Comparison of ENCODE assay signal across 8 cellular contexts in genomic region chr20:38165089-38165965, GRCh38. TPM values are rescaled to one million over a fixed set of nuclear protein-coding genes. Genes with fewer than 3 reads are reported as not detected.
DNase-seq lines count a peak whose midpoint lies in the region; ATAC-seq, FAIRE-seq and TF ChIP-seq lines count a peak whose summit lies in the region.

TSS of gene TGM2 (minus strand) at chr20:38165270. CDS start at chr20:38165198, 72 bp downstream.

- POLR2A ChIA-PET in HepG2 (lab: Yijun Ruan, JAX) = interaction anchor here (1.8 to 5.0 kb wide), 5 partner anchors 21 to 92 kb away, joined by 5 to 37 read pairs (median 15); no protein-coding TSS in a partner anchor

- H3K9ac ChIP-seq in HepG2 (ENCODE audit: insufficient read depth, low read depth, low read length) = peak within 1 kb of the TSS; percentile 59

- FAIRE-seq in HepG2 (lab: Jason Lieb, UNC) = peak; percentile 77

- peak; percentile 100 for TF ChIP-seq RAD21 in HepG2 (CRISPR knock-in tag; IDR thresholded peaks at IDR 0.05)

- peak within 1 kb of the TSS; percentile 85 for H3K4me2 ChIP-seq in HepG2 (ENCODE audit: low read depth, low read length)

- no peaks in the 10 kb centered on the region for H3K79me2 ChIP-seq in HepG2 (ENCODE audit: insufficient read depth, low read length)

- H3K9me3 ChIP-seq in WERI-Rb-1 (ENCODE audit: severe bottlenecking) (no peaks in the 10 kb centered on the region), HepG2 (ENCODE audit: low read length) (no peaks in the 10 kb centered on the region)

- ATAC-seq in GM21825 (IDR thresholded peaks at IDR 0.05; ENCODE audit: unreplicated experiment) (peak; percentile 68), HepG2 (peak; percentile 90)

- no peaks in the 10 kb centered on the region for H4K20me1 ChIP-seq in HepG2 (ENCODE audit: insufficient read depth, low read length)

- TF ChIP-seq CTCF in WERI-Rb-1 (IDR thresholded peaks at IDR 0.05; ENCODE audit: low read depth, low read length) (peak; percentile 89), HepG2 (CRISPR knock-in tag; IDR thresholded peaks at IDR 0.05) (peak; percentile 95)

- peak in 1 of 2 experiments; percentile 74; a peak in 1 of 4 replicates for TF ChIP-seq POLR2A in HepG2 (IDR thresholded peaks at IDR 0.05; ENCODE audit: insufficient read depth in 1 of 2, low read depth in 2 of 2, low read length in 2 of 2)

- H3K27ac ChIP-seq in WERI-Rb-1 = no peak within 1 kb of the TSS
- H3K27ac ChIP-seq in HepG2 (ENCODE audit: extremely low read length, insufficient read depth, low read length) = no peak within 1 kb of the TSS

- in situ Hi-C loops in HepG2 (cut with HindIII; ENCODE audit: extremely low pct_ligation_motif_present, low pct_unique_long_range_greater_than_20kb) = loop anchor here (5.0 kb wide), 1 partner anchor 108 kb away; no protein-coding TSS in a partner anchor

- H3K27me3 ChIP-seq in WERI-Rb-1 (ENCODE audit: insufficient read depth, low read depth, severe bottlenecking) (no peaks in the 10 kb centered on the region), HepG2 (ENCODE audit: control insufficient read depth in 1 of 2, insufficient read depth in 2 of 2, low read length in 2 of 2) (no peaks in the 10 kb centered on the region)

- 8% methylated on average over 36 of the region's 46 CpGs for WGBS in HepG2 (ENCODE audit: low lambda C conversion rate)

- H3K4me3 ChIP-seq in WERI-Rb-1 (ENCODE audit: low read depth, low read length) (no peak within 1 kb of the TSS), HepG2 (replicated peaks in 1 of 3; ENCODE audit: insufficient read depth in 1 of 3, low read depth in 2 of 3, low read length in 3 of 3) (peak within 1 kb of the TSS; percentile 57 to 82 (median 65))

- no peaks in the 10 kb centered on the region for H3K36me3 ChIP-seq in WERI-Rb-1
- no peaks in the 10 kb centered on the region; a peak in 2 of 5 replicates for H3K36me3 ChIP-seq in HepG2 (replicated peaks in 1 of 2; ENCODE audit: control insufficient read depth in 1 of 2, insufficient read depth in 2 of 2, low read length in 2 of 2)

- no TSS peak for BruUV-seq in HepG2 (replicated peaks; lab: Mats Ljungman, UMichigan)

- H2AFZ ChIP-seq in HepG2 (ENCODE audit: low read length) = no peak within 1 kb of the TSS

- H3K4me1 ChIP-seq in HepG2 (ENCODE audit: insufficient read depth, low read length) = peaks cover 87% of the 10 kb centered on the region

- DNase-seq in DMS53 (lab: John Stamatoyannopoulos, UW) = peak; percentile 93
- DNase-seq in NCI-H1092 (lab: John Stamatoyannopoulos, UW) = peak; percentile 12
- peak; percentile 52 for DNase-seq in WERI-Rb-1
- peak; percentile 91 for DNase-seq in dermis blood vessel endothelial cell
- peak; percentile 87 for DNase-seq in HepG2 (ENCODE audit: low spot score)
- peak in 2 of 3 donors; percentile 20 to 30 for DNase-seq in stimulated activated CD4-positive, alpha-beta T cell treated with anti-CD3 and anti-CD28 coated beads, TNF-alpha, amount 100 ng/mL, for 48 hours (ENCODE audit: low read depth in 3 of 3)
- no peak for DNase-seq in NCI-H1694 treated with DMSO at 0.1 percent for 48 hours (lab: John Stamatoyannopoulos, UW)

- intact Hi-C loops in HepG2 (cut with micrococcal nuclease; ENCODE audit: unreplicated experiment) = loop anchor here (1.0 kb wide), 6 partner anchors 22 to 108 kb away; no protein-coding TSS in a partner anchor

- TF ChIP-seq EP300 in HepG2 (IDR thresholded peaks at IDR 0.05; ENCODE audit: low read depth in 2 of 2, low read length in 2 of 2) (peak in 1 of 2 experiments; percentile 57; a peak in 2 of 4 replicates), HepG2 (CRISPR knock-in tag; IDR thresholded peaks at IDR 0.05; ENCODE audit: borderline replicate concordance) (no peak; the same call in 1 of the 2 replicates)

- CTCF ChIA-PET in HepG2 (lab: Yijun Ruan, JAX; ENCODE audit: low intra/inter-chr PET ratio, low total read pairs) = interaction anchor here (0.5 to 4.4 kb wide), 9 partner anchors 39 to 132 kb away, joined by 3 to 54 read pairs (median 6); partner anchors contain the start of gene TTI1

TF ChIP-seq in HepG2, 621 proteins besides CTCF, POLR2A, EP300 and RAD21 (continues in another document):
- TF ChIP-seq ZNF512 (CRISPR knock-in tag; IDR thresholded peaks at IDR 0.05) (no peak), SRSF1 (optimal IDR thresholded peaks at IDR 0.05; ENCODE audit: low read depth, low read length) (peak; percentile 13), REL (CRISPR knock-in tag; conservative IDR thresholded peaks at IDR 0.05) (0 out of 2 replicates have a peak, but pooled peaks have one; percentile 32), NFYC (CRISPR knock-in tag; IDR thresholded peaks at IDR 0.05) (0 out of 2 replicates have a peak, but pooled peaks have one; percentile 36), CENPT (CRISPR knock-in tag; IDR thresholded peaks at IDR 0.05; ENCODE audit: low read depth) (0 out of 2 replicates have a peak, but pooled peaks have one; percentile 81), ZNF574 (CRISPR knock-in tag; IDR thresholded peaks at IDR 0.05) (peak; percentile 74), ZNF781 (CRISPR knock-in tag; IDR thresholded peaks at IDR 0.05; ENCODE audit: borderline replicate concordance, not compliant biosample characterization) (no peak), ZNF17 (CRISPR knock-in tag; IDR thresholded peaks at IDR 0.05) (no peak), ZNF546 (CRISPR knock-in tag; conservative IDR thresholded peaks at IDR 0.05) (peak; percentile 73; the same call in 1 of the 2 replicates)

RNA-seq across cellular contexts. Expression of gene TGM2, which starts in this region (rescaled TPM):
- total RNA-seq in dermis blood vessel endothelial cell (401 and 1,564 TPM in 2 replicates), HepG2 (2016; rRNA removed; fragmentation: Illumina TruSeq; extraction: Trizol) (4.2 and 4.5 TPM in 2 replicates)
- 0.61 and 0.88 TPM in 2 replicates for total RNA-seq in HepG2 (2016; cell fraction: cytosol; rRNA removed; fragmentation: Illumina TruSeq; extraction: Trizol; ENCODE audit: low read depth)
- total RNA-seq in HepG2 (2016; cell fraction: insoluble cytoplasmic fraction; rRNA removed; fragmentation: Illumina TruSeq; extraction: Trizol) = 3.3 and 4.3 TPM in 2 replicates
- total RNA-seq in HepG2 (2016; cell fraction: membrane; rRNA removed; fragmentation: Illumina TruSeq; extraction: Trizol) = 2.1 and 2.3 TPM in 2 replicates
- 4.3 and 4.5 TPM in 2 replicates for total RNA-seq in HepG2 (2016; cell fraction: nucleus; rRNA removed; fragmentation: Illumina TruSeq; extraction: Trizol)
- polyA plus RNA-seq in HepG2 (2011; rRNA removed) = 46.4 and 52.3 TPM in 2 replicates
- polyA plus RNA-seq in HepG2 (2011; cell fraction: cytosol; rRNA removed) = 39.7 and 45.8 TPM in 2 replicates
- 48.4 and 54.8 TPM in 2 replicates for polyA plus RNA-seq in HepG2 (2011; cell fraction: nucleus; rRNA removed)
- polyA plus RNA-seq in HepG2 (2012) = 14.4 and 32.4 TPM in 2 replicates
- polyA plus RNA-seq in HepG2 (2016; cell fraction: cytosol; fragmentation: Illumina TruSeq; extraction: Trizol; ENCODE audit: low read depth) = 1.5 and 1.8 TPM in 2 replicates
- polyA plus RNA-seq in HepG2 (2016; cell fraction: insoluble cytoplasmic fraction; fragmentation: Illumina TruSeq; extraction: Trizol; ENCODE audit: low read depth) = 5.3 and 7.5 TPM in 2 replicates
- 2.5 TPM in 2 replicates for polyA plus RNA-seq in HepG2 (2016; cell fraction: membrane; fragmentation: Illumina TruSeq; extraction: Trizol; ENCODE audit: low read depth)
- 7.7 and 9.8 TPM in 2 replicates for polyA plus RNA-seq in HepG2 (2016; cell fraction: nucleus; fragmentation: Illumina TruSeq; extraction: Trizol; ENCODE audit: insufficient read depth, low read depth)
- polyA minus RNA-seq in HepG2 (2011; rRNA and poly(A)+ RNA removed; ENCODE audit: low replicate concordance) = 39.1 and 112 TPM in 2 replicates
- polyA minus RNA-seq in HepG2 (2011; cell fraction: cytosol; rRNA and poly(A)+ RNA removed) = 43.5 and 48.8 TPM in 2 replicates
- 26.7 and 32.2 TPM in 2 replicates for polyA minus RNA-seq in HepG2 (2011; cell fraction: nucleus; rRNA and poly(A)+ RNA removed)

Comparison
In these comparisons a context has a peak if more than half of its experiments do, and no peak if none do; other contexts are left out.
1. RNA of gene TGM2 (total RNA-seq): 401 to 1,564 TPM in dermis blood vessel endothelial cell; 0.61 to 4.5 TPM in HepG2; every median in the first group is over 10 times any median in the second.